ENCODE assay signal across 14 cellular contexts in genomic region chr1:227774051-227774720, GRCh38.
DNase-seq lines count a peak whose midpoint lies in the region; ATAC-seq and TF ChIP-seq lines count a peak whose summit lies in the region.
"Had no signal": no experiment of that assay in that cellular context is flagged by ENCODE, and none has a peak within 500 bp of the region (broad histone marks: within the 10 kb centered on the region; RNA-seq: fewer than 3 reads in every experiment).

No MANE protein-coding gene starts in this region.

- DNase-seq in activated CD8-positive, alpha-beta memory T cell treated with anti-CD3 and anti-CD28 coated beads, Interleukin-2, amount 50 U/mL, for 1 hour (ENCODE audit: extremely low read depth) = peak; percentile 31
- no peak for DNase-seq in activated CD8-positive, alpha-beta memory T cell treated with anti-CD3 and anti-CD28 coated beads, Interleukin-2, amount 50 U/mL, for 4 hours
- DNase-seq in NCI-H345 treated with DMSO at 0.1 percent for 48 hours (lab: John Stamatoyannopoulos, UW; ENCODE audit: unreplicated experiment) (peak; percentile 79), MM.1S (no peak), SKM-1 (lab: John Stamatoyannopoulos, UW; ENCODE audit: unreplicated experiment) (no peak)
- peak in 1 of 2 donors; percentile 72 for DNase-seq in central memory CD8-positive, alpha-beta T cell (ENCODE audit: low spot score in 2 of 2)
- DNase-seq: DND-41, mammary epithelial cell, NCI-H526, pancreas, T-helper 9 cell had no signal

- TF ChIP-seq CTCF in MM.1S (IDR thresholded peaks at IDR 0.05; ENCODE audit: low read length) = no peak

- ATAC-seq in central memory CD8-positive, alpha-beta T cell (replicated peaks; ENCODE audit: extremely low read depth, poor library complexity, severe bottlenecking) = peak; percentile 95
- no peak for ATAC-seq in GM19023 (IDR thresholded peaks at IDR 0.05; ENCODE audit: unreplicated experiment)

- H3K9ac ChIP-seq in MM.1S (ENCODE audit: low read length) = no peak overlapping the region

- no peak overlapping the region for H3K4me2 ChIP-seq in MM.1S (ENCODE audit: low read depth, low read length)

- peak overlapping the region; percentile 61 for H3K4me3 Mint-ChIP-seq in central memory CD8-positive, alpha-beta T cell
- H3K4me3 Mint-ChIP-seq in stimulated activated naive CD8-positive, alpha-beta T cell treated with anti-CD3 and anti-CD28 coated beads, Interleukin-15, Interleukin-2, amounts not matched to agents 100 ng/mL and 50 ng/mL, for 24 hours = no peak overlapping the region

- no peaks in the 10 kb centered on the region for H3K9me3 ChIP-seq in MM.1S (replicated peaks; ENCODE audit: insufficient read depth, low read length)
- H3K9me3 ChIP-seq: ascending aorta, pancreas had no signal

- H3K9me2 ChIP-seq in MM.1S (replicated peaks; ENCODE audit: insufficient read depth, low read length) = no peaks in the 10 kb centered on the region

- H3K4me1 ChIP-seq in MM.1S (ENCODE audit: low read length) = no peaks in the 10 kb centered on the region
- H3K4me1 ChIP-seq: pancreas had no signal

- H3K4me1 Mint-ChIP-seq in central memory CD8-positive, alpha-beta T cell = peaks cover 32% of the 10 kb centered on the region
- peaks cover 26% of the 10 kb centered on the region for H3K4me1 Mint-ChIP-seq in stimulated activated naive CD8-positive, alpha-beta T cell treated with anti-CD3 and anti-CD28 coated beads, Interleukin-15, Interleukin-2, amounts not matched to agents 100 ng/mL and 50 ng/mL, for 24 hours (ENCODE audit: low read depth)

- no peaks in the 10 kb centered on the region for H3K27me3 ChIP-seq in MM.1S (replicated peaks; ENCODE audit: insufficient read depth, low read length)
- H3K27me3 ChIP-seq: ascending aorta, pancreas had no signal

- H3K79me2 ChIP-seq in MM.1S (ENCODE audit: low read length) = no peaks in the 10 kb centered on the region

- H3K27ac ChIP-seq in MM.1S (ENCODE audit: low read length) = no peak overlapping the region
- H3K27ac ChIP-seq: pancreas had no signal

- no peaks in the 10 kb centered on the region for H3K36me3 ChIP-seq in MM.1S (replicated peaks; ENCODE audit: insufficient read depth, low read length)
- H3K36me3 ChIP-seq: pancreas had no signal

- H3K9me3 Mint-ChIP-seq in central memory CD8-positive, alpha-beta T cell = no peaks in the 10 kb centered on the region
- no peaks in the 10 kb centered on the region for H3K9me3 Mint-ChIP-seq in stimulated activated naive CD8-positive, alpha-beta T cell treated with anti-CD3 and anti-CD28 coated beads, Interleukin-15, Interleukin-2, amounts not matched to agents 100 ng/mL and 50 ng/mL, for 24 hours

- H2AFZ ChIP-seq in MM.1S (ENCODE audit: low read length) = no peak overlapping the region

- H3K27me3 Mint-ChIP-seq in central memory CD8-positive, alpha-beta T cell = no peaks in the 10 kb centered on the region
- H3K27me3 Mint-ChIP-seq in stimulated activated naive CD8-positive, alpha-beta T cell treated with anti-CD3 and anti-CD28 coated beads, Interleukin-15, Interleukin-2, amounts not matched to agents 100 ng/mL and 50 ng/mL, for 24 hours = no peaks in the 10 kb centered on the region

- no peak overlapping the region for H3K4me3 ChIP-seq in MM.1S (ENCODE audit: low read length)
- H3K4me3 ChIP-seq: pancreas had no signal

- peaks cover 4% of the 10 kb centered on the region for H3K36me3 Mint-ChIP-seq in central memory CD8-positive, alpha-beta T cell (ENCODE audit: insufficient read depth)
- peaks cover 20% of the 10 kb centered on the region for H3K36me3 Mint-ChIP-seq in stimulated activated naive CD8-positive, alpha-beta T cell treated with anti-CD3 and anti-CD28 coated beads, Interleukin-15, Interleukin-2, amounts not matched to agents 100 ng/mL and 50 ng/mL, for 24 hours (ENCODE audit: low read depth)

- H3K27ac Mint-ChIP-seq in central memory CD8-positive, alpha-beta T cell (ENCODE audit: low read depth) = peak overlapping the region; percentile 5
- H3K27ac Mint-ChIP-seq in stimulated activated naive CD8-positive, alpha-beta T cell treated with anti-CD3 and anti-CD28 coated beads, Interleukin-15, Interleukin-2, amounts not matched to agents 100 ng/mL and 50 ng/mL, for 24 hours = peak overlapping the region; percentile 31

- no peaks in the 10 kb centered on the region for H4K20me1 ChIP-seq in MM.1S (ENCODE audit: insufficient read depth, low read length)

- no peaks in the 10 kb centered on the region for H3F3A ChIP-seq in MM.1S (ENCODE audit: insufficient read depth, low read length)

Comparison
In these comparisons a context has a peak if more than half of its experiments do, and no peak if none do; other contexts are left out.
1. DNase-seq: peak in activated CD8-positive, alpha-beta memory T cell treated with anti-CD3 and anti-CD28 coated beads, Interleukin-2, amount 50 U/mL, for 1 hour (single experiment) and NCI-H345 treated with DMSO at 0.1 percent for 48 hours (single experiment); none in activated CD8-positive, alpha-beta memory T cell treated with anti-CD3 and anti-CD28 coated beads, Interleukin-2, amount 50 U/mL, for 4 hours (single experiment), MM.1S (single experiment) and SKM-1 (single experiment).